In the genomic region with DNA sequence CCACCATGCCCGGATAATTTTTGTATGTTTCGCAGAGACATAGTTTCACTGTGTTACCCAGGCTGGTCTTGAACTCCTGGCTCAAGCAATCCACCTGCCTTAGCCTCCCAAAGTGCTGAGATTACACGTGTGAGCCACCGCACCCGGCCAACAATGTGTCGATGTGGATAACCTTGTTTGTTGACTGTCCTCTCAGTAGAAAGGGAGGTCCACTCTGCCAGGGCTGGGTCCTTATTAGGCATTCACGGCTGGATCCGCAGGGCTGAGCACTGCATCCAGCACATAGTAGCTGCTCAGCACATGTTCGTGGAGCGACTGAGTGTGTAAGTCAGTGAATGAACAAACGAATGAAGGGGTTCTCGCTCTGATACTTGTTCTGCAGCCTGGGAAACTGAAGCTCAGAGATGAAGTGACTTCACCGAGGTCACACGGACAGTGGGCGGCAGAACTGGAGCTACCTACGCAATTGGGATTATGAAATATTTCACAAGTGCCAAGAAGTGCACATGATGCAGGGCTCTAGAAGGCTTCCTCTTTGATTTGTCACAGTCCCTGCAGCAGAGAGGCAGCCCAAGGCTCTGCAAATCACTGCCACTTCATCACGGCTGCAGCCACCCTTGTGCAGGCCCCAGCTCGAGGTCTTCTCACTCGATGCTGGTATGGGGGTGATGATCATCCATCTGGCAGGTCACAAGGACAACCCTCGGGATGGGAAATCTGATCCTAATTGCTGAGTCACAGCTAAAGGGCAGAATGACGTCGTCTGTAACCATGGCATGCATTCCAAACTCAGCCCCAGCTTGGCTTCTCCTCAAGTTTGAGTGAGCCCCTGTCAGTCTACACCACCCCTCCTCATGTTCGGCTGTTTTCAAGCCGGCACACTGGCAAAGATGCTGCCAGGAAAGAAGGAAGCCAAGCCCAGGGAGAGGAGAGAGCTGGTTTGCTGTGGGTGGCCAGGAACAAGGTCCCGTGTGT, we compare ENCODE assay signal across 1 cellular context.
TF ChIP-seq lines count a peak whose summit lies in the region.

No MANE protein-coding gene starts in this region.

TF ChIP-seq in HepG2, 621 proteins besides CTCF, POLR2A, EP300 and RAD21 (continued from another document):
- TF ChIP-seq, protein P1, sequence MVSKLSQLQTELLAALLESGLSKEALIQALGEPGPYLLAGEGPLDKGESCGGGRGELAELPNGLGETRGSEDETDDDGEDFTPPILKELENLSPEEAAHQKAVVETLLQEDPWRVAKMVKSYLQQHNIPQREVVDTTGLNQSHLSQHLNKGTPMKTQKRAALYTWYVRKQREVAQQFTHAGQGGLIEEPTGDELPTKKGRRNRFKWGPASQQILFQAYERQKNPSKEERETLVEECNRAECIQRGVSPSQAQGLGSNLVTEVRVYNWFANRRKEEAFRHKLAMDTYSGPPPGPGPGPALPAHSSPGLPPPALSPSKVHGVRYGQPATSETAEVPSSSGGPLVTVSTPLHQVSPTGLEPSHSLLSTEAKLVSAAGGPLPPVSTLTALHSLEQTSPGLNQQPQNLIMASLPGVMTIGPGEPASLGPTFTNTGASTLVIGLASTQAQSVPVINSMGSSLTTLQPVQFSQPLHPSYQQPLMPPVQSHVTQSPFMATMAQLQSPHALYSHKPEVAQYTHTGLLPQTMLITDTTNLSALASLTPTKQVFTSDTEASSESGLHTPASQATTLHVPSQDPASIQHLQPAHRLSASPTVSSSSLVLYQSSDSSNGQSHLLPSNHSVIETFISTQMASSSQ (IDR thresholded peaks at IDR 0.05; ENCODE audit: low read depth): no peak
- TF ChIP-seq, protein P1 (CRISPR knock-in tag; IDR thresholded peaks at IDR 0.05; ENCODE audit: borderline replicate concordance): no peak
- TF ChIP-seq CREB1 (IDR thresholded peaks at IDR 0.05) (peak; percentile 90), CREB1 (CRISPR knock-in tag; IDR thresholded peaks at IDR 0.05) (peak; percentile 83), MIER3 (CRISPR knock-in tag; IDR thresholded peaks at IDR 0.05; ENCODE audit: borderline replicate concordance) (no peak; the same call in 1 of the 2 replicates), ZNF350 (CRISPR knock-in tag; IDR thresholded peaks at IDR 0.05; ENCODE audit: borderline replicate concordance, low read depth) (peak; percentile 45; the same call in 1 of the 2 replicates), SMARCC2 (IDR thresholded peaks at IDR 0.05) (no peak), ZNF235 (CRISPR knock-in tag; IDR thresholded peaks at IDR 0.05; ENCODE audit: borderline replicate concordance) (no peak), NCOR1 (IDR thresholded peaks at IDR 0.05; ENCODE audit: borderline replicate concordance, low read length) (peak; percentile 44; the same call in 1 of the 2 replicates), ZNF263 (CRISPR knock-in tag; IDR thresholded peaks at IDR 0.05) (no peak; the same call in 1 of the 2 replicates), ZNF83 (CRISPR knock-in tag; IDR thresholded peaks at IDR 0.05; ENCODE audit: borderline replicate concordance) (no peak; the same call in 1 of the 2 replicates), RBM39 (IDR thresholded peaks at IDR 0.05; ENCODE audit: low read depth, low read length, poor library complexity, severe bottlenecking) (no peak)
- TF ChIP-seq, protein P2, sequence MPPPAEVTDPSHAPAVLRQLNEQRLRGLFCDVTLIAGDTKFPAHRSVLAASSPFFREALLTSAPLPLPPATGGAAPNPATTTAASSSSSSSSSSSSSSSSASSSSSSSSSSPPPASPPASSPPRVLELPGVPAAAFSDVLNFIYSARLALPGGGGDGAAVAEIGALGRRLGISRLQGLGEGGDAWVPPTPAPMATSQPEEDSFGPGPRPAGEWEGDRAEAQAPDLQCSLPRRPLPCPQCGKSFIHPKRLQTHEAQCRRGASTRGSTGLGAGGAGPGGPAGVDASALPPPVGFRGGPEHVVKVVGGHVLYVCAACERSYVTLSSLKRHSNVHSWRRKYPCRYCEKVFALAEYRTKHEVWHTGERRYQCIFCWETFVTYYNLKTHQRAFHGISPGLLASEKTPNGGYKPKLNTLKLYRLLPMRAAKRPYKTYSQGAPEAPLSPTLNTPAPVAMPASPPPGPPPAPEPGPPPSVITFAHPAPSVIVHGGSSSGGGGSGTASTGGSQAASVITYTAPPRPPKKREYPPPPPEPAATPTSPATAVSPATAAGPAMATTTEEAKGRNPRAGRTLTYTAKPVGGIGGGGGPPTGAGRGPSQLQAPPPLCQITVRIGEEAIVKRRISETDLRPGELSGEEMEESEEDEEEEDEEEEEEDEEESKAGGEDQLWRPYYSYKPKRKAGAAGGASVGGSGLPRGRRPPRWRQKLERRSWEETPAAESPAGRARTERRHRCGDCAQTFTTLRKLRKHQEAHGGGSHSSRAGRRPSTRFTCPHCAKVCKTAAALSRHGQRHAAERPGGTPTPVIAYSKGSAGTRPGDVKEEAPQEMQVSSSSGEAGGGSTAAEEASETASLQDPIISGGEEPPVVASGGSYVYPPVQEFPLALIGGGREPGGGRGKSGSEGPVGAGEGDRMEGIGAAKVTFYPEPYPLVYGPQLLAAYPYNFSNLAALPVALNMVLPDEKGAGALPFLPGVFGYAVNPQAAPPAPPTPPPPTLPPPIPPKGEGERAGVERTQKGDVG (CRISPR knock-in tag; IDR thresholded peaks at IDR 0.05; ENCODE audit: borderline replicate concordance): peak; percentile 64; the same call in 1 of the 2 replicates
- TF ChIP-seq, protein P3, sequence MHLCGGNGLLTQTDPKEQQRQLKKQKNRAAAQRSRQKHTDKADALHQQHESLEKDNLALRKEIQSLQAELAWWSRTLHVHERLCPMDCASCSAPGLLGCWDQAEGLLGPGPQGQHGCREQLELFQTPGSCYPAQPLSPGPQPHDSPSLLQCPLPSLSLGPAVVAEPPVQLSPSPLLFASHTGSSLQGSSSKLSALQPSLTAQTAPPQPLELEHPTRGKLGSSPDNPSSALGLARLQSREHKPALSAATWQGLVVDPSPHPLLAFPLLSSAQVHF (CRISPR knock-in tag; IDR thresholded peaks at IDR 0.05): peak; percentile 53; the same call in 1 of the 2 replicates
TF ChIP-seq in HepG2: peak in this region for 224.
